Comparison of ENCODE assay signal across 22 cellular contexts in the genomic region with DNA sequence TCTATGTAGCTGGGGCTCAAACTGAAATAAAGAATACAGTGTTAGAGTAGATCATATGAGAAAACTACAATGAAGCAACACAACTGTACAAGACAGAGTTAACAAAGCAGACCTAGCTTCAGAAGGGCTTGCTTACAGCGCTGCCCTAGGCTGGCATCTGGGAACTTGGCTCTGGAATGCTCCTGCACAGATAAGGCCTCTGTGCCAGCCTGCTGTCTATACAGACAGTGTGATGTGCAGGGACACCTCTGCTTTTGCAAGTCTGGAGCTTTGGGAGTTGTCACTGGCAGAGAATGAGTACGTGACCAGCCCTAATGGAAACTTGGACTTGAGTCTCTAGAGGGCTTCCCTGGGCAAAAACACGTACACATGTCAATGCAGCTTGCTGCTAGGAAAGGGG. TPM values are rescaled to one million over a fixed set of nuclear protein-coding genes. Genes with fewer than 3 reads are reported as not detected.
"Had no signal": no experiment of that assay in that cellular context is flagged by ENCODE, and none has a peak within 500 bp of the region (broad histone marks: within the 10 kb centered on the region; RNA-seq: fewer than 3 reads in every experiment).

No MANE protein-coding gene starts in this region.

- ATAC-seq: esophagus mucosa; naive thymus-derived CD4-positive, alpha-beta T cell; stimulated activated naive CD8-positive, alpha-beta T cell treated with anti-CD3 and anti-CD28 coated beads, Interleukin-15, Interleukin-2, amounts not matched to agents 100 U/mL and 50 U/mL, for 24 hours had no signal

- H3K27me3 ChIP-seq: colonic mucosa, dorsolateral prefrontal cortex, neutrophil, suprapubic skin, thyroid gland had no signal

- DNase-seq: colonic mucosa; effector memory CD4-positive, alpha-beta T cell; immature natural killer cell; mammary epithelial cell; naive thymus-derived CD4-positive, alpha-beta T cell; stimulated activated CD4-positive, alpha-beta T cell treated with anti-CD3 and anti-CD28 coated beads, Interleukin-2, amount 100 ng/mL, for 48 hours; stimulated activated naive CD8-positive, alpha-beta T cell treated with anti-CD3 and anti-CD28 coated beads, Interleukin-15, Interleukin-2, amounts not matched to agents 100 U/mL and 50 U/mL, for 24 hours; thyroid gland had no signal

- H3K27me3 Mint-ChIP-seq: naive thymus-derived CD4-positive, alpha-beta T cell; type B pancreatic cell had no signal

- H3K27ac ChIP-seq: colonic mucosa, neutrophil, suprapubic skin, thyroid gland had no signal

- H3K36me3 ChIP-seq: colonic mucosa had no signal

- H3K27ac Mint-ChIP-seq: immature natural killer cell, type B pancreatic cell had no signal

- H3K9me3 Mint-ChIP-seq: immature natural killer cell; naive thymus-derived CD4-positive, alpha-beta T cell; type B pancreatic cell had no signal

- H3K4me3 Mint-ChIP-seq: immature natural killer cell; naive thymus-derived CD4-positive, alpha-beta T cell; type B pancreatic cell had no signal

- H3K4me3 ChIP-seq: colonic mucosa, dorsolateral prefrontal cortex, smooth muscle cell, suprapubic skin, thyroid gland had no signal

- H3K9me3 ChIP-seq: colonic mucosa, neutrophil, suprapubic skin, thyroid gland had no signal

- H3K4me1 ChIP-seq: colonic mucosa, suprapubic skin, thyroid gland had no signal

RNA-seq across cellular contexts. Expression of a gene that starts 32.1 kb away (rescaled TPM):
- total RNA-seq: colonic mucosa; esophagus mucosa; fibroblast of lung; frontal cortex; mammary epithelial cell; mesenteric fat pad; mononuclear cell; naive thymus-derived CD4-positive, alpha-beta T cell; osteoblast; pulmonary artery endothelial cell; smooth muscle cell; suprapubic skin; thyroid gland had no signal
- polyA plus RNA-seq: fibroblast of lung; immature natural killer cell; keratinocyte; mammary epithelial cell; naive thymus-derived CD4-positive, alpha-beta T cell; neural cell; smooth muscle cell had no signal
